11 cellular contexts compared by ENCODE assay signal in the genomic region with DNA sequence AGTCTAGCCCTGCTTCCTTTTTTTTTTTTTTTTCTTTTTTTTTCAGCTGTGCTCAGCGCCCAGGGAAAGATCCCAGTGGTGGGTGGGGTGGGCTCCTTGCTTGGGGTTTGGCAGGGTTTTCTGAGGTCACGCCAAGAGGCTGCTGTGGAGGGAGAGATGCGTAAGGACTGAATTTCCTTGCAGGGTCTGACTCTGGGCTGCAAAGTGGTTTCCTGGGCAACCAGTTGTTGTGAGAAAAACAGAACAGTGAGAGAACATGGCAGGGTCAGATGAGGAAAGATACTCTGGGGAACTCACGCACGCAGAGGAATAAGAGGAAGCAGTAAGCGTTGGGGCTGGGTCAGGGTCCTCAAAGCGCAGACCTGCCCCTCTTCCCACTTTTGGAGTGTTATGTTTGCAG.
DNase-seq lines count a peak whose midpoint lies in the region; ATAC-seq and TF ChIP-seq lines count a peak whose summit lies in the region.
"Had no signal": no experiment of that assay in that cellular context is flagged by ENCODE, and none has a peak within 500 bp of the region (broad histone marks: within the 10 kb centered on the region; RNA-seq: fewer than 3 reads in every experiment).

No MANE protein-coding gene starts in this region.

- DNase-seq in natural killer cell (no peak), memory B cell (ENCODE audit: low spot score in 2 of 2) (peak; percentile 41 to 44), ureter (ENCODE audit: low spot score) (peak; percentile 66), NCI-H1105 (lab: John Stamatoyannopoulos, UW) (no peak), kidney tubule cell (ENCODE audit: low spot score) (no peak), NCI-H1694 (lab: John Stamatoyannopoulos, UW) (no peak)
- no peak for DNase-seq in natural killer cell treated with Interleukin-12 subunit alpha and Interleukin-12 subunit beta and Interleukin-15 and Interleukin-18, amount 100 ng/mL, for 72 hours (ENCODE audit: low spot score)
- DNase-seq: ACHN had no signal

- H3K36me3 ChIP-seq in duodenal mucosa (ENCODE audit: control insufficient read depth in 1 of 2, insufficient read depth in 2 of 2, low read length in 2 of 2): no peaks in the 10 kb centered on the region
- H3K36me3 ChIP-seq: HAP-1, thyroid gland had no signal

- peaks cover 7 to 8% of the 10 kb centered on the region in 2 donors for H3K9me3 ChIP-seq in duodenal mucosa (ENCODE audit: control insufficient read depth in 1 of 2, low read length in 2 of 2)
- H3K9me3 ChIP-seq: thyroid gland had no signal

- H3K27me3 ChIP-seq in duodenal mucosa (ENCODE audit: control insufficient read depth in 1 of 2, insufficient read depth in 2 of 2, low read length in 2 of 2): peaks cover 0 to 3% of the 10 kb centered on the region in 2 donors
- H3K27me3 ChIP-seq: thyroid gland had no signal

- peak overlapping the region; percentile 16 for H3K27ac ChIP-seq in duodenal mucosa (ENCODE audit: low read depth, low read length)
- H3K27ac ChIP-seq: thyroid gland had no signal

- H3K27ac Mint-ChIP-seq in natural killer cell (no peak overlapping the region), memory B cell (peak overlapping the region; percentile 39)
- H3K27ac Mint-ChIP-seq in natural killer cell treated with Interleukin-12 subunit alpha and Interleukin-12 subunit beta and Interleukin-15 and Interleukin-18, amount 100 ng/mL, for 72 hours: no peak overlapping the region

- intact Hi-C loops in natural killer cell (cut with micrococcal nuclease): no loop called here

- H3K9me3 Mint-ChIP-seq in natural killer cell (peaks cover 8% of the 10 kb centered on the region in 2 donors), memory B cell (peaks cover 8% of the 10 kb centered on the region)
- peaks cover 10% of the 10 kb centered on the region for H3K9me3 Mint-ChIP-seq in natural killer cell treated with Interleukin-12 subunit alpha and Interleukin-12 subunit beta and Interleukin-15 and Interleukin-18, amount 100 ng/mL, for 72 hours

- ATAC-seq in natural killer cell (peak; percentile 42 to 68 (median 64)), memory B cell (ENCODE audit: low read depth) (peak; percentile 91)
- no peak for ATAC-seq in natural killer cell treated with Interleukin-12 subunit alpha and Interleukin-12 subunit beta and Interleukin-15 and Interleukin-18, amount 100 ng/mL, for 72 hours

- no peak overlapping the region for H3K9ac ChIP-seq in duodenal mucosa (ENCODE audit: low read depth in 1 of 2, low read length in 2 of 2)

- no peaks in the 10 kb centered on the region for H3K4me1 ChIP-seq in duodenal mucosa (ENCODE audit: control insufficient read depth in 1 of 2, insufficient read depth in 2 of 2, low read length in 2 of 2)
- H3K4me1 ChIP-seq: HAP-1, thyroid gland had no signal

- H3K4me3 Mint-ChIP-seq in natural killer cell (no peak overlapping the region), memory B cell (no peak overlapping the region)
- H3K4me3 Mint-ChIP-seq in natural killer cell treated with Interleukin-12 subunit alpha and Interleukin-12 subunit beta and Interleukin-15 and Interleukin-18, amount 100 ng/mL, for 72 hours: no peak overlapping the region

- peaks cover 19 to 22% of the 10 kb centered on the region in 2 donors for H3K27me3 Mint-ChIP-seq in natural killer cell (ENCODE audit: low read depth in 2 of 2)
- H3K27me3 Mint-ChIP-seq in natural killer cell treated with Interleukin-12 subunit alpha and Interleukin-12 subunit beta and Interleukin-15 and Interleukin-18, amount 100 ng/mL, for 72 hours: peaks cover 18 to 21% of the 10 kb centered on the region in 2 donors
- H3K27me3 Mint-ChIP-seq in memory B cell: peaks cover 5% of the 10 kb centered on the region

- no peak for TF ChIP-seq CTCF in natural killer cell (IDR thresholded peaks at IDR 0.05)

- H3K4me1 Mint-ChIP-seq in natural killer cell (peaks cover 0 to 6% of the 10 kb centered on the region in 2 donors), memory B cell (peaks cover 20% of the 10 kb centered on the region)
- H3K4me1 Mint-ChIP-seq in natural killer cell treated with Interleukin-12 subunit alpha and Interleukin-12 subunit beta and Interleukin-15 and Interleukin-18, amount 100 ng/mL, for 72 hours (ENCODE audit: low read depth in 2 of 2): peaks cover 7 to 19% of the 10 kb centered on the region in 2 donors

- no peak overlapping the region for H3K4me3 ChIP-seq in duodenal mucosa (ENCODE audit: low read depth in 1 of 2, low read length in 2 of 2)
- H3K4me3 ChIP-seq: HAP-1, thyroid gland had no signal

- H3K36me3 Mint-ChIP-seq in natural killer cell (peaks cover 9% of the 10 kb centered on the region), memory B cell (peaks cover 6% of the 10 kb centered on the region)
- H3K36me3 Mint-ChIP-seq in natural killer cell treated with Interleukin-12 subunit alpha and Interleukin-12 subunit beta and Interleukin-15 and Interleukin-18, amount 100 ng/mL, for 72 hours: peaks cover 20% of the 10 kb centered on the region

Comparison
In these comparisons a context has a peak if more than half of its experiments do, and no peak if none do; other contexts are left out.
1. ATAC-seq: peak in natural killer cell (3 of 3) and memory B cell (single experiment); none in natural killer cell treated with Interleukin-12 subunit alpha and Interleukin-12 subunit beta and Interleukin-15 and Interleukin-18, amount 100 ng/mL, for 72 hours (0 of 2).
2. DNase-seq: peak in memory B cell (2 of 2) and ureter (single experiment); none in natural killer cell (single experiment), natural killer cell treated with Interleukin-12 subunit alpha and Interleukin-12 subunit beta and Interleukin-15 and Interleukin-18, amount 100 ng/mL, for 72 hours (single experiment), NCI-H1105 (single experiment), kidney tubule cell (single experiment) and NCI-H1694 (single experiment).